Comparison of ENCODE assay signal across 12 cellular contexts in genomic region chr1:212290608-212291007, GRCh38. TPM values are rescaled to one million over a fixed set of nuclear protein-coding genes. Genes with fewer than 3 reads are reported as not detected.
DNase-seq lines count a peak whose midpoint lies in the region; ATAC-seq, FAIRE-seq and TF ChIP-seq lines count a peak whose summit lies in the region.
"Had no signal": no experiment of that assay in that cellular context is flagged by ENCODE, and none has a peak within 500 bp of the region (broad histone marks: within the 10 kb centered on the region; RNA-seq: fewer than 3 reads in every experiment).

No MANE protein-coding gene starts in this region.

- H3K4me2 ChIP-seq in KMS-11 (peak overlapping the region; percentile 40), astrocyte (ENCODE audit: low read length) (peak overlapping the region; percentile 4)

- H2AFZ ChIP-seq in KMS-11 (ENCODE audit: low read depth): no peak overlapping the region
- no peak overlapping the region for H2AFZ ChIP-seq in astrocyte (ENCODE audit: low read depth, low read length)

- TF ChIP-seq CTCF in KMS-11 (conservative IDR thresholded peaks at IDR 0.05; ENCODE audit: low read depth, low read length) (no peak), astrocyte (IDR thresholded peaks at IDR 0.05; ENCODE audit: insufficient read depth, low read depth, low read length) (no peak), neutrophil (IDR thresholded peaks at IDR 0.05) (no peak)

- peaks cover 7% of the 10 kb centered on the region for H4K20me1 ChIP-seq in KMS-11 (ENCODE audit: insufficient read depth)
- peaks cover 66% of the 10 kb centered on the region for H4K20me1 ChIP-seq in astrocyte (ENCODE audit: insufficient read depth, low read length)

- H3K4me1 Mint-ChIP-seq in activated CD8-positive, alpha-beta memory T cell treated with anti-CD3 and anti-CD28 coated beads, Interleukin-2, amount 10 ng/mL, durations not matched to agents 7 days and 5 days: peaks cover 67% of the 10 kb centered on the region
- H3K4me1 Mint-ChIP-seq in astrocyte (ENCODE audit: low read depth, unreplicated experiment): peaks cover 19% of the 10 kb centered on the region

- H3K9ac ChIP-seq in KMS-11 (no peak overlapping the region), astrocyte (ENCODE audit: low read length) (no peak overlapping the region)

- H3K4me1 ChIP-seq in KMS-11 (ENCODE audit: low read depth, poor library complexity, severe bottlenecking) (peaks cover 64% of the 10 kb centered on the region), astrocyte (ENCODE audit: insufficient read depth, low read length) (peaks cover 23% of the 10 kb centered on the region), neutrophil (ENCODE audit: control insufficient read depth in 1 of 2, insufficient read depth in 1 of 2, low read depth in 1 of 2, low read length in 1 of 2) (peaks cover 80 to 94% of the 10 kb centered on the region in 2 experiments)

- H3K27me3 ChIP-seq in KMS-11 (ENCODE audit: insufficient read depth, low read depth) (no peaks in the 10 kb centered on the region), astrocyte (ENCODE audit: insufficient read depth, low read length) (no peaks in the 10 kb centered on the region), neutrophil (no peaks in the 10 kb centered on the region)

- H3K9me3 ChIP-seq in astrocyte (ENCODE audit: insufficient read depth, low read depth, low read length) (no peaks in the 10 kb centered on the region), neutrophil (no peaks in the 10 kb centered on the region)

- H3K4me3 Mint-ChIP-seq in activated CD8-positive, alpha-beta memory T cell treated with anti-CD3 and anti-CD28 coated beads, Interleukin-2, amount 10 ng/mL, durations not matched to agents 7 days and 5 days: no peak overlapping the region
- no peak overlapping the region for H3K4me3 Mint-ChIP-seq in astrocyte (ENCODE audit: unreplicated experiment)
- H3K4me3 Mint-ChIP-seq: stimulated activated naive CD8-positive, alpha-beta T cell treated with anti-CD3 and anti-CD28 coated beads, Interleukin-15, Interleukin-2, amounts not matched to agents 100 ng/mL and 50 ng/mL, for 24 hours had no signal

- no peaks in the 10 kb centered on the region for H3K9me3 Mint-ChIP-seq in activated CD8-positive, alpha-beta memory T cell treated with anti-CD3 and anti-CD28 coated beads, Interleukin-2, amount 10 ng/mL, durations not matched to agents 7 days and 5 days (ENCODE audit: low read depth)
- no peaks in the 10 kb centered on the region for H3K9me3 Mint-ChIP-seq in astrocyte (ENCODE audit: unreplicated experiment)
- H3K9me3 Mint-ChIP-seq: stimulated activated naive CD8-positive, alpha-beta T cell treated with anti-CD3 and anti-CD28 coated beads, Interleukin-15, Interleukin-2, amounts not matched to agents 100 ng/mL and 50 ng/mL, for 24 hours had no signal

- H3K79me2 ChIP-seq in KMS-11 (ENCODE audit: insufficient read depth, low read depth): peaks cover 83% of the 10 kb centered on the region
- peaks cover 65% of the 10 kb centered on the region for H3K79me2 ChIP-seq in astrocyte (ENCODE audit: insufficient read depth, low read length)

- peaks cover 14% of the 10 kb centered on the region for H3K36me3 Mint-ChIP-seq in activated CD8-positive, alpha-beta memory T cell treated with anti-CD3 and anti-CD28 coated beads, Interleukin-2, amount 10 ng/mL, durations not matched to agents 7 days and 5 days
- H3K36me3 Mint-ChIP-seq in astrocyte (ENCODE audit: low read depth, unreplicated experiment): no peaks in the 10 kb centered on the region

- FAIRE-seq in astrocyte (lab: Jason Lieb, UNC): peak; percentile 17
- FAIRE-seq: HTR-8/SVneo had no signal

- no peaks in the 10 kb centered on the region for H3K36me3 ChIP-seq in KMS-11 (ENCODE audit: insufficient read depth)
- H3K36me3 ChIP-seq in astrocyte (ENCODE audit: insufficient read depth, low read length): no peaks in the 10 kb centered on the region
- no peaks in the 10 kb centered on the region for H3K36me3 ChIP-seq in neutrophil

- no peak for ATAC-seq in activated CD8-positive, alpha-beta memory T cell treated with anti-CD3 and anti-CD28 coated beads, Interleukin-2, amount 10 ng/mL, durations not matched to agents 7 days and 5 days
- ATAC-seq in HG03025 (IDR thresholded peaks at IDR 0.05; ENCODE audit: low FRiP score, unreplicated experiment) (no peak), HG02852 (IDR thresholded peaks at IDR 0.05; ENCODE audit: unreplicated experiment) (no peak)

- no peaks in the 10 kb centered on the region for H3K27me3 Mint-ChIP-seq in activated CD8-positive, alpha-beta memory T cell treated with anti-CD3 and anti-CD28 coated beads, Interleukin-2, amount 10 ng/mL, durations not matched to agents 7 days and 5 days
- H3K27me3 Mint-ChIP-seq in astrocyte (ENCODE audit: low read depth, unreplicated experiment): no peaks in the 10 kb centered on the region
- H3K27me3 Mint-ChIP-seq: stimulated activated naive CD8-positive, alpha-beta T cell treated with anti-CD3 and anti-CD28 coated beads, Interleukin-15, Interleukin-2, amounts not matched to agents 100 ng/mL and 50 ng/mL, for 24 hours had no signal

- no peak overlapping the region for H3K4me3 ChIP-seq in KMS-11 (IDR thresholded peaks at IDR 0.05; ENCODE audit: insufficient read depth, low read depth, low read length)
- H3K4me3 ChIP-seq in astrocyte (ENCODE audit: insufficient read depth, low read depth, low read length): no peak overlapping the region
- peak overlapping the region; percentile 34 to 85 for H3K4me3 ChIP-seq in neutrophil (ENCODE audit: low read depth in 1 of 2, low read length in 1 of 2)

- DNase-seq in activated CD8-positive, alpha-beta memory T cell treated with anti-CD3 and anti-CD28 coated beads, Interleukin-2, amount 10 ng/mL, durations not matched to agents 7 days and 5 days: no peak
- DNase-seq in activated CD8-positive, alpha-beta memory T cell treated with anti-CD3 and anti-CD28 coated beads, Interleukin-2, amount 50 U/mL, for 48 hours: no peak
- DNase-seq in astrocyte (ENCODE audit: low read depth): peak; percentile 35
- no peak for DNase-seq in nucleus accumbens (lab: John Stamatoyannopoulos, UW)
- DNase-seq: hypothalamus, SHP77 had no signal

- H3K27ac ChIP-seq in KMS-11 (no peak overlapping the region), astrocyte (ENCODE audit: low read depth, low read length) (no peak overlapping the region), neutrophil (peak overlapping the region; percentile 95)

- CTCF ChIA-PET in activated CD8-positive, alpha-beta memory T cell treated with anti-CD3 and anti-CD28 coated beads, Interleukin-2, amount 10 ng/mL, durations not matched to agents 7 days and 5 days (lab: Charles Lee): interaction anchor here (0.6 to 1.8 kb wide), 20 partner anchors 17 to 595 kb away, joined by 3 to 19 read pairs (median 4); partner anchors contain the start of genes DTL and INTS7

- peak overlapping the region; percentile 48 for H3K27ac Mint-ChIP-seq in activated CD8-positive, alpha-beta memory T cell treated with anti-CD3 and anti-CD28 coated beads, Interleukin-2, amount 10 ng/mL, durations not matched to agents 7 days and 5 days
- H3K27ac Mint-ChIP-seq in astrocyte (ENCODE audit: unreplicated experiment): no peak overlapping the region
- H3K27ac Mint-ChIP-seq: stimulated activated naive CD8-positive, alpha-beta T cell treated with anti-CD3 and anti-CD28 coated beads, Interleukin-15, Interleukin-2, amounts not matched to agents 100 ng/mL and 50 ng/mL, for 24 hours had no signal

RNA-seq across cellular contexts. Expression of gene PPP2R5A, which starts 5.4 kb away (rescaled TPM):
- total RNA-seq in activated CD8-positive, alpha-beta memory T cell treated with anti-CD3 and anti-CD28 coated beads, Interleukin-2, amount 10 ng/mL, durations not matched to agents 7 days and 5 days: 10 to 100 TPM; 42.7 to 44.0 TPM
- total RNA-seq in astrocyte: 13.2 and 14.6 TPM in 2 replicates

Comparison
In these comparisons a context has a peak if more than half of its experiments do, and no peak if none do; other contexts are left out.
1. H3K4me3 ChIP-seq: peak in neutrophil (2 of 2); none in KMS-11 (single experiment) and astrocyte (single experiment).